22 cellular contexts compared by ENCODE assay signal in the genomic region with DNA sequence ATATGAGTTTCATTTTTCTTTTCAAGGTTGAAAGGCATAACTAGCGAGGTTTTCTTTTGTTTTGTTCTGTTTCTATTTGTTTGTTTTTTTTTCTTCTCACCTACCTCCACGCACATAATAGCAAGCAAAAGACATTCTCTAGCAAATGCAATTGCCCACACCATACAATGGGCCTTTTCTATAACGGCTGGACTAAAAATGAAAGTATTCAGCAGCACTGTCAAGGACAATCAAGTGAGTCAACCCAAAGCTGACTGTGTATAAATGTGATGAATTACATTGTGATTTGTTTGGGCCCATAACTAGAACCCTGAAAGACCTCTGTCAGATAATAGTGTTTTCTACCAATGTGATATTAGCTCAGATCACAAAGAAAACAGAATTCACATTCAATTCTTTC.
DNase-seq lines count a peak whose midpoint lies in the region; ATAC-seq, FAIRE-seq and TF ChIP-seq lines count a peak whose summit lies in the region.
"Had no signal": no experiment of that assay in that cellular context is flagged by ENCODE, and none has a peak within 500 bp of the region (broad histone marks: within the 10 kb centered on the region; RNA-seq: fewer than 3 reads in every experiment).

No MANE protein-coding gene starts in this region.

- no peaks in the 10 kb centered on the region for H3K27me3 Mint-ChIP-seq in GM23338 (ENCODE audit: insufficient read depth, low read depth, poor library complexity)
- H3K27me3 Mint-ChIP-seq: CD8-positive, alpha-beta memory T cell had no signal

- in situ Hi-C loops in SK-MEL-5 (cut with HindIII; ENCODE audit: low pct_unique_long_range_greater_than_20kb, low sequenced_read_pairs) = no loop called here

- DNase-seq in GM23338 (ENCODE audit: low spot score) = peak; percentile 11
- DNase-seq in SK-MEL-5 (ENCODE audit: low read depth, low spot score) = peak; percentile 91
- peak; percentile 1 to 53 for DNase-seq in hippocampal formation (lab: John Stamatoyannopoulos, UW)
- DNase-seq in small intestine = peak; percentile 10
- DNase-seq in lower lobe of right lung = no peak
- DNase-seq in foreskin keratinocyte = no peak
- no peak for DNase-seq in PC-3
- DNase-seq: AML-193; CD8-positive, alpha-beta memory T cell; GDM1; H9; HFFc6; KG1; NCI-H1092 treated with DMSO at 0.1 percent for 48 hours; NCI-H1436 treated with DMSO at 0.1 percent for 48 hours; NCI-H2029; NCI-H2227 treated with DMSO at 0.1 percent for 48 hours; NCI-H510A; SJCRH30 had no signal

- no peaks in the 10 kb centered on the region for H3K36me3 Mint-ChIP-seq in GM23338 (ENCODE audit: low read depth)
- H3K36me3 Mint-ChIP-seq: CD8-positive, alpha-beta memory T cell had no signal

- intact Hi-C loops in lower lobe of right lung (cut with DNase I) = no loop called here
- intact Hi-C loops in PC-3 (cut with micrococcal nuclease) = no loop called here

- H3K4me3 ChIP-seq in GM23338 = no peak overlapping the region
- H3K4me3 ChIP-seq in small intestine (ENCODE audit: low read depth in 1 of 2, low read length in 2 of 2) = no peak overlapping the region
- H3K4me3 ChIP-seq in lower lobe of right lung = no peak overlapping the region
- no peak overlapping the region for H3K4me3 ChIP-seq in PC-3 (ENCODE audit: low read length)
- H3K4me3 ChIP-seq: SJCRH30 had no signal

- H3K9me3 Mint-ChIP-seq in GM23338 = no peaks in the 10 kb centered on the region; the same call in 2 of the 3 replicates
- H3K9me3 Mint-ChIP-seq: H9 had no signal

- H3K4me3 Mint-ChIP-seq in GM23338 = no peak overlapping the region
- H3K4me3 Mint-ChIP-seq: CD8-positive, alpha-beta memory T cell; H9; HFFc6 had no signal

- no peak overlapping the region for H3K27ac ChIP-seq in GM23338 (ENCODE audit: low read depth)
- H3K27ac ChIP-seq in small intestine (ENCODE audit: low read depth in 1 of 2, low read length in 1 of 2) = no peak overlapping the region
- H3K27ac ChIP-seq in lower lobe of right lung = no peak overlapping the region
- H3K27ac ChIP-seq in foreskin keratinocyte = no peak overlapping the region
- H3K27ac ChIP-seq in PC-3 (ENCODE audit: low read length) = no peak overlapping the region
- H3K27ac ChIP-seq: C4-2B, HL-60, SJCRH30 had no signal

- H3K9ac ChIP-seq in PC-3 (ENCODE audit: low read length) = no peak overlapping the region

- no peaks in the 10 kb centered on the region for H3K4me1 ChIP-seq in GM23338 (ENCODE audit: insufficient read depth)
- H3K4me1 ChIP-seq in small intestine (ENCODE audit: control insufficient read depth in 2 of 2, insufficient read depth in 1 of 2, low read depth in 1 of 2, low read length in 1 of 2) = no peaks in the 10 kb centered on the region
- H3K4me1 ChIP-seq in lower lobe of right lung = no peaks in the 10 kb centered on the region
- no peaks in the 10 kb centered on the region for H3K4me1 ChIP-seq in foreskin keratinocyte
- no peaks in the 10 kb centered on the region for H3K4me1 ChIP-seq in PC-3 (ENCODE audit: insufficient read depth, low read length)
- H3K4me1 ChIP-seq: SJCRH30 had no signal

- CTCF ChIA-PET in PC-3 (lab: Charles Lee) = no interaction called here

- H2AFZ ChIP-seq in GM23338 (no peak overlapping the region), PC-3 (ENCODE audit: low read length) (no peak overlapping the region)

- H3K4me1 Mint-ChIP-seq in GM23338 = no peaks in the 10 kb centered on the region
- H3K4me1 Mint-ChIP-seq: CD8-positive, alpha-beta memory T cell; H9 had no signal

- H3K27ac Mint-ChIP-seq in GM23338 = no peak overlapping the region
- H3K27ac Mint-ChIP-seq: CD8-positive, alpha-beta memory T cell; H9; HFFc6 had no signal

- H3K9me3 ChIP-seq in small intestine (ENCODE audit: control insufficient read depth, low read depth) (no peaks in the 10 kb centered on the region), lower lobe of right lung (no peaks in the 10 kb centered on the region), PC-3 (ENCODE audit: low read length) (no peaks in the 10 kb centered on the region)
- H3K9me3 ChIP-seq: SJCRH30 had no signal

- no peaks in the 10 kb centered on the region for H3K36me3 ChIP-seq in GM23338 (ENCODE audit: insufficient read depth)
- H3K36me3 ChIP-seq in small intestine (ENCODE audit: control insufficient read depth in 2 of 2, insufficient read depth in 2 of 2, low read length in 2 of 2) = no peaks in the 10 kb centered on the region
- H3K36me3 ChIP-seq in lower lobe of right lung = no peaks in the 10 kb centered on the region
- H3K36me3 ChIP-seq in PC-3 (ENCODE audit: low read depth, low read length) = no peaks in the 10 kb centered on the region
- H3K36me3 ChIP-seq: SJCRH30 had no signal

- ATAC-seq in GM23338 (no peak), lower lobe of right lung (no peak), foreskin keratinocyte (no peak), PC-3 (no peak)

- H3K79me2 ChIP-seq in GM23338 (replicated peaks; ENCODE audit: insufficient read depth) (no peaks in the 10 kb centered on the region), PC-3 (ENCODE audit: low read length) (no peaks in the 10 kb centered on the region)

- H4K20me1 ChIP-seq in GM23338 (replicated peaks; ENCODE audit: insufficient read depth) (no peaks in the 10 kb centered on the region), PC-3 (ENCODE audit: low read length) (no peaks in the 10 kb centered on the region)

- POLR2A ChIA-PET in PC-3 (lab: Charles Lee; ENCODE audit: unreplicated experiment) = no interaction called here

- H3K27me3 ChIP-seq in GM23338 (ENCODE audit: insufficient read depth) (no peaks in the 10 kb centered on the region), small intestine (ENCODE audit: control insufficient read depth in 2 of 2, insufficient read depth in 2 of 2, low read length in 2 of 2) (no peaks in the 10 kb centered on the region), lower lobe of right lung (ENCODE audit: low read depth) (no peaks in the 10 kb centered on the region), foreskin keratinocyte (no peaks in the 10 kb centered on the region), PC-3 (ENCODE audit: low read length) (peaks cover 38% of the 10 kb centered on the region; the same call in 1 of the 2 replicates)
- H3K27me3 ChIP-seq: SJCRH30 had no signal

- TF ChIP-seq CTCF in GM23338 (conservative IDR thresholded peaks at IDR 0.05; ENCODE audit: low read depth in 2 of 2) (no peak), lower lobe of right lung (IDR thresholded peaks at IDR 0.05) (no peak), foreskin keratinocyte (conservative IDR thresholded peaks at IDR 0.05) (no peak), PC-3 (conservative IDR thresholded peaks at IDR 0.05; ENCODE audit: low read depth, low read length) (no peak)

- 21 to 59% (median 40%) methylated on average over 3 of the region's 3 CpGs for WGBS in small intestine, 3 donors

- no TSS peak for BruUV-seq in PC-3 (replicated peaks; lab: Mats Ljungman, UMichigan)

- H3F3A ChIP-seq in GM23338 (replicated peaks; ENCODE audit: low read depth) (no peaks in the 10 kb centered on the region), PC-3 (ENCODE audit: low read length, unreplicated experiment) (no peaks in the 10 kb centered on the region)

- H3K4me2 ChIP-seq in GM23338 (no peak overlapping the region), PC-3 (ENCODE audit: low read length) (no peak overlapping the region)

- H3K9me2 ChIP-seq in GM23338 (ENCODE audit: insufficient read depth) = no peaks in the 10 kb centered on the region
- H3K9me2 ChIP-seq in PC-3 (replicated peaks; ENCODE audit: low read length) = no peaks in the 10 kb centered on the region

- FAIRE-seq in small intestine (lab: Jason Lieb, UNC) = no peak
- FAIRE-seq: RCC 7860 had no signal

TF ChIP-seq in GM23338, 12 proteins besides CTCF, POLR2A, EP300 and RAD21:
- TF ChIP-seq EZH2 (IDR thresholded peaks at IDR 0.05; ENCODE audit: low read depth, unreplicated experiment) = no peak
- no peak for TF ChIP-seq STAT1 (IDR thresholded peaks at IDR 0.05; ENCODE audit: unreplicated experiment)
- TF ChIP-seq, protein P1, sequence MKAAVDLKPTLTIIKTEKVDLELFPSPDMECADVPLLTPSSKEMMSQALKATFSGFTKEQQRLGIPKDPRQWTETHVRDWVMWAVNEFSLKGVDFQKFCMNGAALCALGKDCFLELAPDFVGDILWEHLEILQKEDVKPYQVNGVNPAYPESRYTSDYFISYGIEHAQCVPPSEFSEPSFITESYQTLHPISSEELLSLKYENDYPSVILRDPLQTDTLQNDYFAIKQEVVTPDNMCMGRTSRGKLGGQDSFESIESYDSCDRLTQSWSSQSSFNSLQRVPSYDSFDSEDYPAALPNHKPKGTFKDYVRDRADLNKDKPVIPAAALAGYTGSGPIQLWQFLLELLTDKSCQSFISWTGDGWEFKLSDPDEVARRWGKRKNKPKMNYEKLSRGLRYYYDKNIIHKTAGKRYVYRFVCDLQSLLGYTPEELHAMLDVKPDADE (IDR thresholded peaks at IDR 0.05) = no peak
- no peak for TF ChIP-seq ZNF331 (CRISPR knock-in tag; IDR thresholded peaks at IDR 0.05; ENCODE audit: low read depth)
- TF ChIP-seq EZH2phosphoT487 (IDR thresholded peaks at IDR 0.05; ENCODE audit: unreplicated experiment) = no peak
- no peak for TF ChIP-seq JUNB (IDR thresholded peaks at IDR 0.05; ENCODE audit: unreplicated experiment)
- TF ChIP-seq ZNF114 (CRISPR knock-in tag; IDR thresholded peaks at IDR 0.05) = no peak
- TF ChIP-seq NANOG (IDR thresholded peaks at IDR 0.05; ENCODE audit: borderline replicate concordance) = no peak
- TF ChIP-seq CREB1 (CRISPR knock-in tag; IDR thresholded peaks at IDR 0.05; ENCODE audit: low read depth) = no peak

Comparison
In these comparisons a context has a peak if more than half of its experiments do, and no peak if none do; other contexts are left out.
1. DNase-seq: peak in GM23338 (single experiment), SK-MEL-5 (single experiment), hippocampal formation (2 of 2) and small intestine (single experiment); none in lower lobe of right lung (single experiment), foreskin keratinocyte (0 of 2) and PC-3 (single experiment).